Comparison of ENCODE assay signal across 8 cellular contexts in the genomic region with DNA sequence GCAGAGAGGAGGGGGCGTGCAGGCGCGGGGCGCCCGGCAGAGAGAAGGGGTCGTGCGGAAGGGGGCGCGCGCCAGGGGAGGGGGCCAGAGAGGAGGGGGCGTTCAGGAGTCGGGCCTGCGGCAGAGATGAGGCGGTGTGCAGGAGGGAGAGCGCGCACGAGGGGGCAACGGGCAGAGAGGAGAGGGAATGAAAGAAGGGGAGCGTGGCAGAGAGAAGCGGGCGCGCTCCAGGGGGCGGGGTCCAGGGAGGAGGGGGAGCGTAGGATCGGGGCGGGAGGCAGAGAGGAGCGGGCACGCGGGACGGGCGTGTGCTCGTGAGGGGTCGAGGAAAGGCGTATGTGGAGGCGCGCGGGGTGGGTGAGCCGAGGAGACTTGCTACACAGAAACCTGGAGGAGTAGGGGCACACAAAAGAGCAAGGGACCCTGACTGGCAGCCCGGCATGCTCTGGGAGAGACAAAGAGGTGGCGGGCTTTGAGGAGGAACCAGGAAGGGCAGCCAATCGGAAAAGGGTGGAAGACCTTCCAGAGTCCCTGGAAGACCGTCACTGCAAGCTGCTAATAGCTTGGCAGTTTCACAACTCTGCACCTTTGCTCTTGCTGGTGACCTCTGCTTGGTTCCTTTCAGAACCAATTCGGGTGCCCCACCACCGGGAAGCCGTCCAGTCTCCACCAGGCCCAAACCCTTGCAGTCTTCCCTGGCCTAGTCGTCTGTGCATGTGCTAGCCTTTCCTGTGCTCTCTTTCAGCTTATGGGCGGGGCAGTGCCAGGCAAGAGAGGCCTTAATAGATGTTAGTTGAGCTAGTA. TPM values are rescaled to one million over a fixed set of nuclear protein-coding genes. Genes with fewer than 3 reads are reported as not detected.
DNase-seq lines count a peak whose midpoint lies in the region; ATAC-seq and TF ChIP-seq lines count a peak whose summit lies in the region.

No MANE protein-coding gene starts in this region.

- H3K36me3 ChIP-seq in A673 (ENCODE audit: insufficient read depth, low read length, poor library complexity, severe bottlenecking) = no peaks in the 10 kb centered on the region
- no peaks in the 10 kb centered on the region for H3K36me3 ChIP-seq in muscle layer of colon (ENCODE audit: insufficient read depth, low read length)
- H3K36me3 ChIP-seq in SJCRH30 = no peaks in the 10 kb centered on the region

- H3K27ac ChIP-seq in A673 (ENCODE audit: low read depth, low read length, poor library complexity, severe bottlenecking) = no peak overlapping the region
- no peak overlapping the region for H3K27ac ChIP-seq in coronary artery
- H3K27ac ChIP-seq in muscle layer of colon (ENCODE audit: low read depth, low read length) = no peak overlapping the region
- H3K27ac ChIP-seq in SJCRH30 = no peak overlapping the region

- in situ Hi-C loops in ACHN (cut with HindIII; ENCODE audit: low pct_ligation_motif_present, low pct_unique_long_range_greater_than_20kb, low sequenced_read_pairs) = no loop called here

- CTCF ChIA-PET in A673 (lab: Charles Lee) = no interaction called here

- intact Hi-C loops in A673 (cut with micrococcal nuclease; ENCODE audit: unreplicated experiment) = no loop called here

- H3K9me3 ChIP-seq in A673 (ENCODE audit: low read depth, low read length, poor library complexity, severe bottlenecking) (no peaks in the 10 kb centered on the region), muscle layer of colon (ENCODE audit: low read length) (no peaks in the 10 kb centered on the region), SJCRH30 (replicated peaks) (no peaks in the 10 kb centered on the region)

- BruUV-seq in A673 (replicated peaks; lab: Mats Ljungman, UMichigan) = no TSS peak

- ATAC-seq in GM21515 (IDR thresholded peaks at IDR 0.05; ENCODE audit: unreplicated experiment) = no peak

- DNase-seq in A673 (ENCODE audit: low spot score) (peak; percentile 17), NCI-H1417 treated with DMSO at 0.1 percent for 48 hours (lab: John Stamatoyannopoulos, UW) (peak; percentile 9), coronary artery (ENCODE audit: low spot score) (no peak), SJCRH30 (no peak), SKM-1 treated with dmso at 0.1 percent for 144 hours (lab: John Stamatoyannopoulos, UW; ENCODE audit: unreplicated experiment) (no peak), ACHN (no peak)

- H3K9ac ChIP-seq in muscle layer of colon (ENCODE audit: low read length) = no peak overlapping the region

- TF ChIP-seq CTCF in A673 (conservative IDR thresholded peaks at IDR 0.05; ENCODE audit: low read depth, low read length) (no peak), coronary artery (IDR thresholded peaks at IDR 0.05) (no peak)

- H3K4me3 ChIP-seq in A673 (ENCODE audit: low read depth, low read length, poor library complexity, severe bottlenecking) = peak overlapping the region; percentile 43
- peak overlapping the region; percentile 66 for H3K4me3 ChIP-seq in coronary artery
- peak overlapping the region; percentile 39 to 43 for H3K4me3 ChIP-seq in muscle layer of colon (ENCODE audit: low read depth in 1 of 2, low read length in 2 of 2)
- no peak overlapping the region for H3K4me3 ChIP-seq in SJCRH30

- POLR2A ChIA-PET in A673 (lab: Charles Lee; ENCODE audit: low non-redundant PET) = no interaction called here

- H3K27me3 ChIP-seq in A673 (replicated peaks; ENCODE audit: insufficient read depth, low read depth, low read length, poor library complexity) = peaks cover 15% of the 10 kb centered on the region
- peaks cover 6 to 28% of the 10 kb centered on the region in 2 donors for H3K27me3 ChIP-seq in muscle layer of colon (ENCODE audit: control insufficient read depth in 1 of 2, insufficient read depth in 2 of 2, low read length in 2 of 2)
- H3K27me3 ChIP-seq in SJCRH30 = no peaks in the 10 kb centered on the region

- H3K4me1 ChIP-seq in A673 (ENCODE audit: insufficient read depth, low read length, poor library complexity, severe bottlenecking) (peaks cover 3% of the 10 kb centered on the region), muscle layer of colon (ENCODE audit: insufficient read depth, low read length) (no peaks in the 10 kb centered on the region), SJCRH30 (0 out of 2 replicates have a peak, but pooled peaks cover 3% of the 10 kb centered on the region)

RNA-seq across cellular contexts. Expression of a gene that starts 0.6 kb away (rescaled TPM):
- not detected in 2 replicates for total RNA-seq in A673 (2021)
- 0.13 TPM in 1 of 2 replicates, not detected in the other for total RNA-seq in SJCRH30 (2014; rRNA removed; shearing (Covaris generic))

RNA-seq across cellular contexts. Expression of a gene that starts 0.6 kb away (rescaled TPM):
- not detected in 2 replicates for total RNA-seq in A673 (2021)
- not detected in 2 replicates for total RNA-seq in SJCRH30 (2014; rRNA removed; shearing (Covaris generic))

RNA-seq across cellular contexts. Expression of a gene that starts 51.1 kb away (rescaled TPM):
- total RNA-seq in A673 (2021) = 98.7 and 100 TPM in 2 replicates
- total RNA-seq in SJCRH30 (2014; rRNA removed; shearing (Covaris generic)) = 259 and 261 TPM in 2 replicates

Comparison
In these comparisons a context has a peak if more than half of its experiments do, and no peak if none do; other contexts are left out.
1. DNase-seq: peak in A673 (single experiment) and NCI-H1417 treated with DMSO at 0.1 percent for 48 hours (single experiment); none in coronary artery (single experiment), SJCRH30 (0 of 2), SKM-1 treated with dmso at 0.1 percent for 144 hours (single experiment) and ACHN (single experiment).